16 cellular contexts compared by ENCODE assay signal in genomic region chr9:125888220-125888619, GRCh38.
A peak's percentile ranks its signal among the peaks of the same experiment; 100 is the strongest.
DNase-seq lines count a peak whose midpoint lies in the region; ATAC-seq, FAIRE-seq and TF ChIP-seq lines count a peak whose summit lies in the region.
"Had no signal": no experiment of that assay in that cellular context is flagged by ENCODE, and none has a peak within 500 bp of the region (broad histone marks: within the 10 kb centered on the region; RNA-seq: fewer than 3 reads in every experiment).

No MANE protein-coding gene starts in this region.

- peak overlapping the region in 3 of 5 experiments; percentile 13 to 98 (median 64) for H3K27ac Mint-ChIP-seq in brain
- H3K27ac Mint-ChIP-seq in CD8-positive, alpha-beta memory T cell = no peak overlapping the region
- H3K27ac Mint-ChIP-seq: activated CD4-positive, alpha-beta memory T cell treated with anti-CD3 and anti-CD28 coated beads for 36 hours; T-helper 2 cell treated with Interferon-gamma antibody and Interleukin-4, amounts not matched to agents 5 μg/mL and 100 μg/mL, for 36 hours had no signal

- no peaks in the 10 kb centered on the region for H3K27me3 ChIP-seq in muscle layer of duodenum (ENCODE audit: low read depth, low read length)
- peaks cover 15% of the 10 kb centered on the region for H3K27me3 ChIP-seq in CD8-positive, alpha-beta memory T cell (ENCODE audit: insufficient read depth, low read length, poor library complexity, severe bottlenecking)
- no peaks in the 10 kb centered on the region for H3K27me3 ChIP-seq in aorta (ENCODE audit: control insufficient read depth in 1 of 2, insufficient read depth in 2 of 2, low read length in 1 of 2)
- H3K27me3 ChIP-seq: tibial nerve had no signal

- peak; percentile 29 for DNase-seq in DMS79 treated with DMSO at 0.1 percent for 48 hours (lab: John Stamatoyannopoulos, UW)
- DNase-seq in DMS79 (lab: John Stamatoyannopoulos, UW) = no peak
- no peak for DNase-seq in H54 (ENCODE audit: insufficient read length, low spot score)
- DNase-seq in CD8-positive, alpha-beta memory T cell = no peak
- no peak for DNase-seq in aorta
- DNase-seq: 8988T; activated CD4-positive, alpha-beta memory T cell treated with anti-CD3 and anti-CD28 coated beads for 36 hours; activated effector memory CD4-positive, alpha-beta T cell treated with Interleukin-2 at 50 U/mL for 16 hours; lower lobe of right lung; posterior cingulate gyrus; stimulated activated CD8-positive, alpha-beta memory T cell treated with anti-CD3 and anti-CD28 coated beads, Interleukin-4, amount 100 ng/mL, for 48 hours had no signal

- no peak for TF ChIP-seq POLR2A in H54 (IDR thresholded peaks at IDR 0.05; ENCODE audit: low read depth, low read length)

- H3K4me1 Mint-ChIP-seq in brain = peaks cover 96% of the 10 kb centered on the region
- H3K4me1 Mint-ChIP-seq in CD8-positive, alpha-beta memory T cell = peaks cover 6 to 17% (median 14%) of the 10 kb centered on the region in 3 donors

- peak; percentile 99 for FAIRE-seq in H54 (lab: Jason Lieb, UNC)

- peaks cover 3% of the 10 kb centered on the region for H3K27me3 Mint-ChIP-seq in brain
- peaks cover 14 to 26% of the 10 kb centered on the region in 2 donors for H3K27me3 Mint-ChIP-seq in CD8-positive, alpha-beta memory T cell

- H3K9me3 ChIP-seq in muscle layer of duodenum (ENCODE audit: control insufficient read depth in 1 of 2, low read length in 2 of 2) (no peaks in the 10 kb centered on the region), aorta (ENCODE audit: control insufficient read depth, low read length) (no peaks in the 10 kb centered on the region)
- no peaks in the 10 kb centered on the region for H3K9me3 ChIP-seq in CD8-positive, alpha-beta memory T cell (ENCODE audit: low read length)
- H3K9me3 ChIP-seq: lower lobe of right lung, tibial nerve had no signal

- 94 to 97% methylated on average over 7 of the region's 7 CpGs for WGBS in aorta, 2 donors

- H3K9me3 Mint-ChIP-seq in brain = no peaks in the 10 kb centered on the region
- no peaks in the 10 kb centered on the region for H3K9me3 Mint-ChIP-seq in CD8-positive, alpha-beta memory T cell
- H3K9me3 Mint-ChIP-seq: activated CD4-positive, alpha-beta memory T cell treated with anti-CD3 and anti-CD28 coated beads for 36 hours; T-helper 2 cell treated with Interferon-gamma antibody and Interleukin-4, amounts not matched to agents 5 μg/mL and 100 μg/mL, for 36 hours had no signal

- H3K4me3 Mint-ChIP-seq in brain = peak overlapping the region in 4 of 5 experiments; percentile 44 to 90 (median 82)
- H3K4me3 Mint-ChIP-seq in CD8-positive, alpha-beta memory T cell = peak overlapping the region in 1 of 7 donors; percentile 19

- POLR2A ChIA-PET in CD8-positive, alpha-beta memory T cell (lab: Charles Lee) = no interaction called here

- no peaks in the 10 kb centered on the region for H3K36me3 Mint-ChIP-seq in brain
- no peaks in the 10 kb centered on the region for H3K36me3 Mint-ChIP-seq in CD8-positive, alpha-beta memory T cell
- H3K36me3 Mint-ChIP-seq: activated CD4-positive, alpha-beta memory T cell treated with anti-CD3 and anti-CD28 coated beads for 36 hours had no signal

- intact Hi-C loops in aorta (cut with DNase I) = no loop called here

- CTCF ChIA-PET in CD8-positive, alpha-beta memory T cell (lab: Charles Lee) = no interaction called here

- ATAC-seq in esophagus mucosa (no peak), aorta (ENCODE audit: low FRiP score) (no peak)

- H3K36me3 ChIP-seq in muscle layer of duodenum (ENCODE audit: control insufficient read depth in 1 of 2, insufficient read depth in 2 of 2, low read length in 2 of 2) (no peaks in the 10 kb centered on the region), aorta (ENCODE audit: control insufficient read depth in 1 of 2, insufficient read depth in 2 of 2, low read length in 1 of 2) (no peaks in the 10 kb centered on the region)
- no peaks in the 10 kb centered on the region for H3K36me3 ChIP-seq in CD8-positive, alpha-beta memory T cell (ENCODE audit: insufficient read depth, low read length)
- H3K36me3 ChIP-seq: lower lobe of right lung, tibial nerve had no signal

- H3K4me1 ChIP-seq in muscle layer of duodenum (ENCODE audit: control insufficient read depth in 1 of 2, insufficient read depth in 2 of 2, low read length in 2 of 2) = peaks cover 0 to 17% of the 10 kb centered on the region in 2 donors
- peaks cover 8% of the 10 kb centered on the region for H3K4me1 ChIP-seq in CD8-positive, alpha-beta memory T cell (ENCODE audit: insufficient read depth, low read length)
- H3K4me1 ChIP-seq in aorta (ENCODE audit: control insufficient read depth in 1 of 2, insufficient read depth in 2 of 2, low read length in 2 of 2) = no peaks in the 10 kb centered on the region

- H3K27ac ChIP-seq in muscle layer of duodenum (ENCODE audit: low read length) (peak overlapping the region; percentile 12), aorta (ENCODE audit: low read depth in 1 of 2, low read length in 2 of 2) (no peak overlapping the region)
- H3K27ac ChIP-seq in CD8-positive, alpha-beta memory T cell (ENCODE audit: low read depth, low read length) = no peak overlapping the region
- H3K27ac ChIP-seq: lower lobe of right lung had no signal

- H3K4me3 ChIP-seq in muscle layer of duodenum (ENCODE audit: low read depth in 1 of 2, low read length in 2 of 2) (peak overlapping the region in 1 of 2 donors; percentile 21), aorta (ENCODE audit: low read length in 2 of 2) (no peak overlapping the region)
- H3K4me3 ChIP-seq in CD8-positive, alpha-beta memory T cell (ENCODE audit: low read length) = no peak overlapping the region

- TF ChIP-seq CTCF in brain (conservative IDR thresholded peaks at IDR 0.05) = no peak

Comparison
In these comparisons a context has a peak if more than half of its experiments do, and no peak if none do; other contexts are left out.
1. H3K27ac Mint-ChIP-seq: peak in brain (3 of 5); none in CD8-positive, alpha-beta memory T cell (0 of 8).